ENCODE assay signal across 1 cellular context in genomic region chr20:35705894-35706293, GRCh38.
A peak's percentile ranks its signal among the peaks of the same experiment; 100 is the strongest.
TF ChIP-seq lines count a peak whose summit lies in the region.

No MANE protein-coding gene starts in this region.

TF ChIP-seq in H1, 55 proteins besides CTCF, POLR2A, EP300 and RAD21:
- TF ChIP-seq POLR2AphosphoS5 (IDR thresholded peaks at IDR 0.05; ENCODE audit: low read depth, low read length) = 0 out of 2 replicates have a peak, but pooled peaks have one; percentile 42
TF ChIP-seq in H1: peak in this region for 1; not testable (repeated sequence) for 54.
